ENCODE assay signal across 16 cellular contexts in genomic region chr12:51788876-51789275, GRCh38. TPM values are rescaled to one million over a fixed set of nuclear protein-coding genes. Genes with fewer than 3 reads are reported as not detected.
DNase-seq lines count a peak whose midpoint lies in the region; ATAC-seq, FAIRE-seq and TF ChIP-seq lines count a peak whose summit lies in the region.
"Had no signal": no experiment of that assay in that cellular context is flagged by ENCODE, and none has a peak within 500 bp of the region (broad histone marks: within the 10 kb centered on the region; RNA-seq: fewer than 3 reads in every experiment).

No MANE protein-coding gene starts in this region.

- peak overlapping the region; percentile 69 for H3K4me2 ChIP-seq in GM23248 (ENCODE audit: unreplicated experiment)
- no peak overlapping the region for H3K4me2 ChIP-seq in SK-N-SH

- no peak overlapping the region for H3K4me3 ChIP-seq in GM23248
- no peak overlapping the region for H3K4me3 ChIP-seq in SK-N-SH (ENCODE audit: low read depth in 2 of 2, low read length in 1 of 2)
- no peak overlapping the region for H3K4me3 ChIP-seq in foreskin fibroblast (ENCODE audit: low read depth in 1 of 2, low read length in 2 of 2)
- H3K4me3 ChIP-seq in pancreas = no peak overlapping the region
- no peak overlapping the region for H3K4me3 ChIP-seq in small intestine (ENCODE audit: low read depth in 1 of 2, low read length in 2 of 2)
- H3K4me3 ChIP-seq: spleen, tibial artery had no signal

- no peak for ATAC-seq in pancreas

- WGBS in GM23248 (ENCODE audit: low coverage in 1 of 2, low lambda C conversion rate in 2 of 2, missing lambda C conversion rate in 2 of 2), 2 experiments = 38 to 40% methylated on average over 6 of the region's 6 CpGs
- 63% methylated on average over 6 of the region's 6 CpGs for WGBS in SK-N-SH (ENCODE audit: low lambda C conversion rate)
- 85 to 86% methylated on average over 6 of the region's 6 CpGs for WGBS in pancreas, 2 donors
- WGBS in small intestine, 3 donors = 81 to 82% (median 81%) methylated on average over 6 of the region's 6 CpGs

- no peaks in the 10 kb centered on the region for H3K9me3 ChIP-seq in GM23248 (ENCODE audit: low read depth)
- no peaks in the 10 kb centered on the region for H3K9me3 ChIP-seq in SK-N-SH
- H3K9me3 ChIP-seq in pancreas = no peaks in the 10 kb centered on the region
- H3K9me3 ChIP-seq in small intestine (ENCODE audit: control insufficient read depth, low read depth) = no peaks in the 10 kb centered on the region
- H3K9me3 ChIP-seq: spleen, tibial artery had no signal

- DNase-seq in GM23248 (peak; percentile 93), SK-N-SH (no peak), foreskin fibroblast (peak; percentile 75 to 82), stromal cell of bone marrow (ENCODE audit: low read depth) (peak; percentile 42), superior temporal gyrus (ENCODE audit: extremely low spot score) (no peak), pancreas (no peak), small intestine (no peak)
- DNase-seq: activated naive CD4-positive, alpha-beta T cell; foreskin melanocyte; NCI-H1105 treated with DMSO at 0.1 percent for 48 hours; NCI-H524; nephron progenitor cell; spleen; tibial artery had no signal

- TF ChIP-seq CTCF in SK-N-SH (IDR thresholded peaks at IDR 0.05) (no peak), foreskin fibroblast (IDR thresholded peaks at IDR 0.05; ENCODE audit: low read depth, low read length) (no peak), pancreas (IDR thresholded peaks at IDR 0.05) (no peak)

- H3K9ac ChIP-seq in GM23248 (no peak overlapping the region), SK-N-SH (no peak overlapping the region)

- TF ChIP-seq RAD21 in SK-N-SH (IDR thresholded peaks at IDR 0.05; ENCODE audit: low read length) = no peak

- intact Hi-C loops in pancreas (cut with DNase I) = no loop called here

- TF ChIP-seq EP300 in SK-N-SH (IDR thresholded peaks at IDR 0.05; ENCODE audit: borderline replicate concordance in 1 of 2, low read depth in 1 of 2, low read length in 1 of 2) = no peak

- H3F3A ChIP-seq in GM23248 (ENCODE audit: insufficient read depth) (peaks cover 27% of the 10 kb centered on the region), SK-N-SH (replicated peaks; ENCODE audit: insufficient read depth) (no peaks in the 10 kb centered on the region)

- H3K4me1 ChIP-seq in GM23248 (ENCODE audit: insufficient read depth) (peaks cover 30% of the 10 kb centered on the region), SK-N-SH (ENCODE audit: control insufficient read depth in 1 of 2, insufficient read depth in 2 of 2, low read depth in 1 of 2, low read length in 1 of 2) (peaks cover 0 to 5% of the 10 kb centered on the region in 2 experiments; a peak in 2 of 4 replicates), pancreas (no peaks in the 10 kb centered on the region), small intestine (ENCODE audit: control insufficient read depth in 2 of 2, insufficient read depth in 1 of 2, low read depth in 1 of 2, low read length in 1 of 2) (no peaks in the 10 kb centered on the region)
- H3K4me1 ChIP-seq: spleen, tibial artery had no signal

- H2AFZ ChIP-seq in GM23248 = peak overlapping the region; percentile 17
- H2AFZ ChIP-seq in SK-N-SH (ENCODE audit: low read depth) = no peak overlapping the region

- H3K79me2 ChIP-seq in GM23248 (ENCODE audit: insufficient read depth) = no peaks in the 10 kb centered on the region
- H3K79me2 ChIP-seq in SK-N-SH (ENCODE audit: insufficient read depth) = no peaks in the 10 kb centered on the region

- CTCF ChIA-PET in SK-N-SH (lab: Yijun Ruan, JAX) = interaction anchor here (0.7 kb wide), 1 partner anchor 87 kb away, joined by 3 read pairs; no protein-coding TSS in a partner anchor

- POLR2A ChIA-PET in SK-N-SH (lab: Yijun Ruan, JAX) = no interaction called here

- H4K20me1 ChIP-seq in GM23248 (ENCODE audit: insufficient read depth) (no peaks in the 10 kb centered on the region), SK-N-SH (ENCODE audit: insufficient read depth) (no peaks in the 10 kb centered on the region)

- H3K36me3 ChIP-seq in GM23248 (ENCODE audit: low read depth) = peaks cover 7% of the 10 kb centered on the region; the same call in 1 of the 2 replicates
- peaks cover 33 to 37% of the 10 kb centered on the region in 2 experiments for H3K36me3 ChIP-seq in SK-N-SH (replicated peaks in 1 of 2; ENCODE audit: control insufficient read depth in 1 of 2, insufficient read depth in 2 of 2, low read length in 1 of 2)
- H3K36me3 ChIP-seq in pancreas = peaks cover 0 to 9% (median 0%) of the 10 kb centered on the region in 3 donors
- H3K36me3 ChIP-seq in small intestine (ENCODE audit: control insufficient read depth in 2 of 2, insufficient read depth in 2 of 2, low read length in 2 of 2) = no peaks in the 10 kb centered on the region
- H3K36me3 ChIP-seq: tibial artery had no signal

- H3K27me3 ChIP-seq in GM23248 (replicated peaks; ENCODE audit: insufficient read depth) = no peaks in the 10 kb centered on the region
- H3K27me3 ChIP-seq in SK-N-SH (ENCODE audit: insufficient read depth) = no peaks in the 10 kb centered on the region
- no peaks in the 10 kb centered on the region for H3K27me3 ChIP-seq in pancreas
- H3K27me3 ChIP-seq in small intestine (ENCODE audit: control insufficient read depth in 2 of 2, insufficient read depth in 2 of 2, low read length in 2 of 2) = no peaks in the 10 kb centered on the region
- H3K27me3 ChIP-seq: spleen had no signal

- H3K27ac ChIP-seq in GM23248 (peak overlapping the region; percentile 56), SK-N-SH (ENCODE audit: low read depth in 2 of 2, low read length in 1 of 2) (peak overlapping the region in 1 of 2 experiments; percentile 25; a peak in 1 of 4 replicates), pancreas (no peak overlapping the region), small intestine (ENCODE audit: low read depth in 1 of 2, low read length in 1 of 2) (no peak overlapping the region)
- H3K27ac ChIP-seq: spleen, tibial artery had no signal

- H3K9me2 ChIP-seq in GM23248 (ENCODE audit: insufficient read depth) (no peaks in the 10 kb centered on the region), SK-N-SH (no peaks in the 10 kb centered on the region)

- in situ Hi-C loops in GM23248 (cut with MboI) = no loop called here

- FAIRE-seq in pancreas (lab: Jason Lieb, UNC) (no peak), small intestine (lab: Jason Lieb, UNC) (no peak)
- FAIRE-seq: H1 had no signal

TF ChIP-seq in SK-N-SH, 30 proteins besides CTCF, POLR2A, EP300 and RAD21:
- no peak for TF ChIP-seq YY1 (IDR thresholded peaks at IDR 0.05; ENCODE audit: low read depth)
- TF ChIP-seq RFX5 (IDR thresholded peaks at IDR 0.05; ENCODE audit: low read length) = no peak
- no peak for TF ChIP-seq MAX (IDR thresholded peaks at IDR 0.05; ENCODE audit: low read depth)
- TF ChIP-seq FOSL2 (IDR thresholded peaks at IDR 0.05; ENCODE audit: borderline replicate concordance, low read depth) = peak; percentile 25; the same call in 1 of the 2 replicates
- TF ChIP-seq NRF1 (IDR thresholded peaks at IDR 0.05; ENCODE audit: low read depth, low read length) = no peak
- TF ChIP-seq JUND (IDR thresholded peaks at IDR 0.05) = 0 out of 2 replicates have a peak, but pooled peaks have one; percentile 5
- TF ChIP-seq USF2 (IDR thresholded peaks at IDR 0.05; ENCODE audit: borderline replicate concordance, low read depth, low read length) = no peak

RNA-seq across cellular contexts. Expression of gene FIGNL2, which starts 59.6 kb away (rescaled TPM):
- total RNA-seq in GM23248 (2014; rRNA removed; shearing (Covaris generic)) = 0.32 and 0.76 TPM in 2 replicates
- polyA plus RNA-seq in GM23248 (2016; fragmentation: Nextera tagmentation; extraction: Ambion mirVana) = 0.13 and 0.23 TPM in 2 replicates
- polyA plus RNA-seq in SK-N-SH (2012; rRNA removed) = 0.05 and 0.08 TPM in 2 replicates
- 0.03 and 0.05 TPM in 2 replicates for polyA plus RNA-seq in SK-N-SH (2012; cell fraction: cytosol; rRNA removed)
- polyA plus RNA-seq in SK-N-SH (2012; cell fraction: nucleus; rRNA removed) = 0.46 and 0.58 TPM in 2 replicates
- total RNA-seq in pancreas = under 1 TPM; 0.09 to 0.47 (median 0.14) TPM
- under 1 TPM; 0.15 to 0.21 TPM for polyA plus RNA-seq in pancreas
- polyA plus RNA-seq in small intestine = under 1 TPM in 1 of 3 donors, not detected in 2; 0.39 TPM
- total RNA-seq: HT-29 had no signal

Comparison
In these comparisons a context has a peak if more than half of its experiments do, and no peak if none do; other contexts are left out.
1. DNase-seq: peak in GM23248 (single experiment), foreskin fibroblast (2 of 2) and stromal cell of bone marrow (single experiment); none in SK-N-SH (single experiment), superior temporal gyrus (single experiment), pancreas (0 of 6) and small intestine (single experiment).